21 cellular contexts compared by ENCODE assay signal in genomic region chr18:25535495-25535894, GRCh38.
DNase-seq lines count a peak whose midpoint lies in the region; ATAC-seq and TF ChIP-seq lines count a peak whose summit lies in the region.
"Had no signal": no experiment of that assay in that cellular context is flagged by ENCODE, and none has a peak within 500 bp of the region (broad histone marks: within the 10 kb centered on the region; RNA-seq: fewer than 3 reads in every experiment).

No MANE protein-coding gene starts in this region.

- H3K4me2 ChIP-seq in OCI-LY1 (ENCODE audit: low read length) = peak overlapping the region; percentile 19; the same call in 1 of the 2 replicates

- no peaks in the 10 kb centered on the region for H3K79me2 ChIP-seq in OCI-LY1 (ENCODE audit: insufficient read depth, low read length)

- peaks cover 0 to 10% of the 10 kb centered on the region in 2 donors for H3K9me3 Mint-ChIP-seq in stimulated activated naive CD8-positive, alpha-beta T cell treated with anti-CD3 and anti-CD28 coated beads, Interleukin-15, amount 100 ng/mL, for 72 hours

- H3K27ac ChIP-seq in OCI-LY1 (ENCODE audit: low read depth, low read length, poor library complexity, severe bottlenecking) = peak overlapping the region; percentile 90
- H3K27ac ChIP-seq: 22Rv1, HL-60, SK-N-MC had no signal

- 0 out of 2 replicates have a peak, but pooled peaks cover 10% of the 10 kb centered on the region for H3F3A ChIP-seq in OCI-LY1 (ENCODE audit: insufficient read depth, low read length)

- peaks cover 45% of the 10 kb centered on the region for H3K4me1 ChIP-seq in OCI-LY1 (ENCODE audit: insufficient read depth, low read length, severe bottlenecking)
- H3K4me1 ChIP-seq: BE2C had no signal

- no peaks in the 10 kb centered on the region for H3K27me3 Mint-ChIP-seq in stimulated activated naive CD8-positive, alpha-beta T cell treated with anti-CD3 and anti-CD28 coated beads, Interleukin-15, amount 100 ng/mL, for 72 hours
- H3K27me3 Mint-ChIP-seq: CD4-positive, CD25-positive, alpha-beta regulatory T cell; T-helper 17 cell had no signal

- peak overlapping the region; percentile 6; the same call in 1 of the 2 replicates for H3K9ac ChIP-seq in OCI-LY1 (ENCODE audit: low read length)

- no peak overlapping the region for H3K27ac Mint-ChIP-seq in stimulated activated naive CD8-positive, alpha-beta T cell treated with anti-CD3 and anti-CD28 coated beads, Interleukin-15, amount 100 ng/mL, for 72 hours
- H3K27ac Mint-ChIP-seq: CD4-positive, CD25-positive, alpha-beta regulatory T cell; T-helper 17 cell had no signal

- no peaks in the 10 kb centered on the region for H3K9me2 ChIP-seq in OCI-LY1 (ENCODE audit: low read depth, low read length)

- peaks cover 14% of the 10 kb centered on the region for H3K36me3 ChIP-seq in OCI-LY1 (ENCODE audit: insufficient read depth, low read length)
- H3K36me3 ChIP-seq: BE2C had no signal

- H3K4me1 Mint-ChIP-seq in stimulated activated naive CD8-positive, alpha-beta T cell treated with anti-CD3 and anti-CD28 coated beads, Interleukin-15, amount 100 ng/mL, for 72 hours = no peaks in the 10 kb centered on the region
- H3K4me1 Mint-ChIP-seq: CD4-positive, CD25-positive, alpha-beta regulatory T cell; T-helper 17 cell had no signal

- peaks cover 17% of the 10 kb centered on the region for H3K9me3 ChIP-seq in OCI-LY1 (ENCODE audit: low read length)
- H3K9me3 ChIP-seq: BE2C had no signal

- no peaks in the 10 kb centered on the region for H3K27me3 ChIP-seq in OCI-LY1 (ENCODE audit: insufficient read depth, low read length)
- H3K27me3 ChIP-seq: BE2C had no signal

- peak; percentile 9 for DNase-seq in DMS53 (lab: John Stamatoyannopoulos, UW)
- no peak for DNase-seq in DMS53 treated with DMSO at 0.1 percent for 48 hours (lab: John Stamatoyannopoulos, UW; ENCODE audit: unreplicated experiment)
- DNase-seq in stimulated activated naive CD8-positive, alpha-beta T cell treated with anti-CD3 and anti-CD28 coated beads, Interleukin-15, amount 100 ng/mL, for 72 hours = no peak
- DNase-seq in foreskin fibroblast = no peak
- DNase-seq: BE2C; CD4-positive, CD25-positive, alpha-beta regulatory T cell; DMS153; HCEC 1CT; NCI-H1048; NCI-H1694; NCI-H2081; NCI-H446; NCI-H524 treated with DMSO at 0.1 percent for 48 hours; SIG-M5; T-helper 17 cell had no signal

- ATAC-seq in HG02885 (IDR thresholded peaks at IDR 0.05; ENCODE audit: poor library complexity, unreplicated experiment) = peak; percentile 68
- no peak for ATAC-seq in GM21515 (IDR thresholded peaks at IDR 0.05; ENCODE audit: unreplicated experiment)
- ATAC-seq in stimulated activated naive CD8-positive, alpha-beta T cell treated with anti-CD3 and anti-CD28 coated beads, Interleukin-15, amount 100 ng/mL, for 72 hours = no peak
- ATAC-seq: T-helper 17 cell had no signal

- no peak overlapping the region for H3K4me3 Mint-ChIP-seq in stimulated activated naive CD8-positive, alpha-beta T cell treated with anti-CD3 and anti-CD28 coated beads, Interleukin-15, amount 100 ng/mL, for 72 hours
- H3K4me3 Mint-ChIP-seq: CD4-positive, CD25-positive, alpha-beta regulatory T cell; T-helper 17 cell had no signal

- no peak overlapping the region for H3K4me3 ChIP-seq in OCI-LY1 (ENCODE audit: low read depth, low read length, poor library complexity, severe bottlenecking)
- H3K4me3 ChIP-seq in foreskin fibroblast (ENCODE audit: low read depth in 1 of 2, low read length in 2 of 2) = no peak overlapping the region
- H3K4me3 ChIP-seq: SK-N-MC had no signal

- H4K20me1 ChIP-seq in OCI-LY1 (ENCODE audit: insufficient read depth, low read length) = no peaks in the 10 kb centered on the region

- H2AFZ ChIP-seq in OCI-LY1 (ENCODE audit: low read length) = 0 out of 2 replicates have a peak overlapping the region, but pooled peaks have one; percentile 13

- TF ChIP-seq CTCF in OCI-LY1 (IDR thresholded peaks at IDR 0.05; ENCODE audit: low read length) (no peak), foreskin fibroblast (IDR thresholded peaks at IDR 0.05; ENCODE audit: low read depth, low read length) (no peak)
